8 cellular contexts compared by ENCODE assay signal in the genomic region with DNA sequence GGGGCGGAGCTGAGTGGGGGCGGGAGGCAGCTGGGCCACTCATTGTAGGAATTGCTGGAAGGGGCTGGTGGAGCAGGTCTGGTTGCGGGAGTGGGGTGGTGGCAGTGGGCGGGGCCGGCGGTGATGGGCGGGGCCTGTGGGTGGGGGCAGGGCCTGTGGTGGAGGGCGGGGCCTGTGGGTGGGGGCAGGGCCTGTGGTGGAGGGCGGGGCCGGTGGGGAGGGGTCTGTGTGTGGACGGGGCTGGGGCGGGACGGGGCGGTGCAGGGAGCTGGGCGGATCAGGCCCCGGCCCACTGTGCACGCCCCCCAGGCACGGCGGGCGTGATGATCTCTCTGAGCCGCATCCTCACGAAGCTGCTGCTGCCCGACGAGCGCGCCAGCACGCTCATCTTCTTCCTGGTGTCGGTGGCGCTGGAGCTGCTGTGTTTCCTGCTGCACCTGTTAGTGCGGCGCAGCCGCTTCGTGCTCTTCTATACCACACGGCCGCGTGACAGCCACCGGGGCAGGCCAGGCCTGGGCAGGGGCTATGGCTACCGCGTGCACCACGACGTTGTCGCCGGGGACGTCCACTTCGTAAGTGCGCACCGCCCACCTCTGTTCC. TPM values are rescaled to one million over a fixed set of nuclear protein-coding genes. Genes with fewer than 3 reads are reported as not detected.
DNase-seq lines count a peak whose midpoint lies in the region; ATAC-seq and TF ChIP-seq lines count a peak whose summit lies in the region.

No MANE protein-coding gene starts in this region.

- no peak for ATAC-seq in HG03108 (IDR thresholded peaks at IDR 0.05; ENCODE audit: unreplicated experiment)
- no peak for ATAC-seq in GM21367 (IDR thresholded peaks at IDR 0.05; ENCODE audit: unreplicated experiment)

- no peak overlapping the region for H3K4me3 ChIP-seq in epithelial cell of esophagus (ENCODE audit: low read length)

- H3K4me3 Mint-ChIP-seq in MCF 10A (ENCODE audit: unreplicated experiment): no peak overlapping the region
- peak overlapping the region; percentile 71 for H3K4me3 Mint-ChIP-seq in activated CD4-positive, alpha-beta T cell treated with anti-CD3 and anti-CD28 coated beads, Interleukin-2, amount 10 ng/mL, durations not matched to agents 7 days and 5 days

- no peaks in the 10 kb centered on the region for H3K4me1 Mint-ChIP-seq in MCF 10A (ENCODE audit: insufficient read depth, unreplicated experiment)
- H3K4me1 Mint-ChIP-seq in activated CD4-positive, alpha-beta T cell treated with anti-CD3 and anti-CD28 coated beads, Interleukin-2, amount 10 ng/mL, durations not matched to agents 7 days and 5 days: peaks cover 16% of the 10 kb centered on the region

- in situ Hi-C loops in T47D (cut with HindIII; ENCODE audit: low pct_unique_long_range_greater_than_20kb, low sequenced_read_pairs): no loop called here

- no peaks in the 10 kb centered on the region for H3K9me3 Mint-ChIP-seq in MCF 10A (ENCODE audit: unreplicated experiment)
- peaks cover 12% of the 10 kb centered on the region for H3K9me3 Mint-ChIP-seq in activated CD4-positive, alpha-beta T cell treated with anti-CD3 and anti-CD28 coated beads, Interleukin-2, amount 10 ng/mL, durations not matched to agents 7 days and 5 days

- BruUV-seq in MCF 10A (replicated peaks; lab: Mats Ljungman, UMichigan): no TSS peak

- POLR2A ChIA-PET in MCF 10A (lab: Yijun Ruan, JAX): no interaction called here
- POLR2A ChIA-PET in activated CD4-positive, alpha-beta T cell treated with anti-CD3 and anti-CD28 coated beads, Interleukin-2, amount 10 ng/mL, durations not matched to agents 7 days and 5 days (lab: Charles Lee): no interaction called here

- TF ChIP-seq CTCF in MCF 10A (IDR thresholded peaks at IDR 0.05; ENCODE audit: unreplicated experiment) (no peak), epithelial cell of esophagus (IDR thresholded peaks at IDR 0.05; ENCODE audit: insufficient read depth, low read depth, low read length, missing control alignments) (no peak)

- H3K36me3 Mint-ChIP-seq in MCF 10A (ENCODE audit: insufficient read depth, unreplicated experiment): no peaks in the 10 kb centered on the region
- H3K36me3 Mint-ChIP-seq in activated CD4-positive, alpha-beta T cell treated with anti-CD3 and anti-CD28 coated beads, Interleukin-2, amount 10 ng/mL, durations not matched to agents 7 days and 5 days (ENCODE audit: low read depth): no peaks in the 10 kb centered on the region

- intact Hi-C loops in MCF 10A (cut with micrococcal nuclease): no loop called here

- peaks cover 10% of the 10 kb centered on the region for H3K27me3 Mint-ChIP-seq in MCF 10A (ENCODE audit: insufficient read depth, unreplicated experiment)
- peaks cover 11% of the 10 kb centered on the region for H3K27me3 Mint-ChIP-seq in activated CD4-positive, alpha-beta T cell treated with anti-CD3 and anti-CD28 coated beads, Interleukin-2, amount 10 ng/mL, durations not matched to agents 7 days and 5 days

- CTCF ChIA-PET in MCF 10A (lab: Yijun Ruan, JAX): no interaction called here
- CTCF ChIA-PET in activated CD4-positive, alpha-beta T cell treated with anti-CD3 and anti-CD28 coated beads, Interleukin-2, amount 10 ng/mL, durations not matched to agents 7 days and 5 days (lab: Charles Lee): interaction anchor here (0.6 kb wide), 1 partner anchor 792 kb away, joined by 6 read pairs; no protein-coding TSS in a partner anchor

- no peak overlapping the region for H3K27ac Mint-ChIP-seq in MCF 10A (ENCODE audit: low read depth, unreplicated experiment)
- peak overlapping the region; percentile 79 for H3K27ac Mint-ChIP-seq in activated CD4-positive, alpha-beta T cell treated with anti-CD3 and anti-CD28 coated beads, Interleukin-2, amount 10 ng/mL, durations not matched to agents 7 days and 5 days

- DNase-seq in T47D (ENCODE audit: low read depth in 1 of 2, low spot score in 1 of 2) (peak; percentile 94), MCF 10A (ENCODE audit: unreplicated experiment) (no peak), epithelial cell of esophagus (ENCODE audit: low read depth) (peak; percentile 55), NCI-H1105 (lab: John Stamatoyannopoulos, UW) (no peak)
- peak; percentile 75 for DNase-seq in activated CD4-positive, alpha-beta T cell treated with anti-CD3 and anti-CD28 coated beads, Interleukin-2, amount 10 ng/mL, durations not matched to agents 7 days and 5 days
- peak; percentile 37 to 60 (median 41) for DNase-seq in stimulated activated CD4-positive, alpha-beta T cell treated with anti-CD3 and anti-CD28 coated beads, TNF-alpha, amount 100 ng/mL, for 48 hours (ENCODE audit: low read depth in 3 of 3)

RNA-seq across cellular contexts. Expression of gene SLC29A4, which starts 14.0 kb away (rescaled TPM):
- total RNA-seq in MCF 10A (2022): 0.56 and 0.96 TPM in 2 replicates
- total RNA-seq in activated CD4-positive, alpha-beta T cell treated with anti-CD3 and anti-CD28 coated beads, Interleukin-2, amount 10 ng/mL, durations not matched to agents 7 days and 5 days: under 1 TPM; 0.25 to 0.50 TPM

Comparison
In these comparisons a context has a peak if more than half of its experiments do, and no peak if none do; other contexts are left out.
1. DNase-seq: peak in T47D (2 of 2), activated CD4-positive, alpha-beta T cell treated with anti-CD3 and anti-CD28 coated beads, Interleukin-2, amount 10 ng/mL, durations not matched to agents 7 days and 5 days (single experiment), epithelial cell of esophagus (single experiment) and stimulated activated CD4-positive, alpha-beta T cell treated with anti-CD3 and anti-CD28 coated beads, TNF-alpha, amount 100 ng/mL, for 48 hours (3 of 3); none in MCF 10A (single experiment) and NCI-H1105 (single experiment).